8 cellular contexts compared by ENCODE assay signal in the genomic region with DNA sequence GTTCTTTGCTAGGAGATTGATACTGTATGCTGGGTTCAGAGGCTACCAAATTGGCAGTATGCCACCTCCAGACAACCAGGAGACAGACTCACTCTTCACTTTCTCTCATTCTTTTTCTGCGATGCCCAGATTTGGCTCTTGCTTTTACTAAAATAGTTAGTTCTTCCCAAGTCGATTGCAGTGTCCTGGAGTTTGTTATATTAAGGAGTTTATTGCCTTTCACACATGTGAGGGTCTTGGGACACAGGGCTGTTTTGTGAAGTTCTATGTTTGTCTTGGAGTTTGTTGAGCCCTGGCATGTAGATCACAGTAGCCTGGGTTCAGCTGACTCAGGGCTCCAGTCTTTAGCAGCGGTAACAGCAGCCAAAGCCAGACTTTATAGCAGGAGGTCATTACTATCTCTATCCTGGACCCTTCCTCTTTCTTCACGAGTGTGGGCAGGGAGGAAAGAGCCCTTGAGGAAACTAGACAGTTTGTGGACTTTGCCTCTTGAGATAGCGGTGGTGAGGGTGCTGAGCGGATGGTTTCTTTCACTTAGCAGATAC. TPM values are rescaled to one million over a fixed set of nuclear protein-coding genes. Genes with fewer than 3 reads are reported as not detected.
DNase-seq lines count a peak whose midpoint lies in the region; ATAC-seq and TF ChIP-seq lines count a peak whose summit lies in the region.

No MANE protein-coding gene starts in this region.

- H3K27ac ChIP-seq in BLaER1 treated with 17β-estradiol and CSF1 and Interleukin-3, amounts not matched to agents 10 nM and 100 nM = peak overlapping the region in 10 of 11 experiments; percentile 89 to 97 (median 93); a peak in 20 of 22 replicates
- no peak overlapping the region for H3K27ac ChIP-seq in IMR-90 (ENCODE audit: insufficient read depth, low read length)
- no peak overlapping the region for H3K27ac ChIP-seq in thymus (ENCODE audit: low read depth)

- no peak overlapping the region for H4K8ac ChIP-seq in IMR-90 (ENCODE audit: low read depth in 2 of 2, low read length in 2 of 2)

- H4K91ac ChIP-seq in IMR-90 (ENCODE audit: insufficient read depth, low read depth, low read length) = no peak overlapping the region

- H3K79me1 ChIP-seq in IMR-90 (ENCODE audit: low read depth in 1 of 2, low read length in 2 of 2) = peaks cover 33 to 63% of the 10 kb centered on the region in 2 experiments

- peaks cover 65 to 77% (median 69%) of the 10 kb centered on the region in 10 experiments for H3K4me1 ChIP-seq in BLaER1 treated with 17β-estradiol and CSF1 and Interleukin-3, amounts not matched to agents 10 nM and 100 nM
- H3K4me1 ChIP-seq in IMR-90 (ENCODE audit: control insufficient read depth, insufficient read depth, low read length) (peaks cover 11% of the 10 kb centered on the region), thymus (ENCODE audit: control insufficient read depth, insufficient read depth, low read length) (peaks cover 23% of the 10 kb centered on the region)

- H4K20me1 ChIP-seq in BLaER1 treated with 17β-estradiol and CSF1 and Interleukin-3, amounts not matched to agents 10 nM and 100 nM = peaks cover 48 to 66% (median 65%) of the 10 kb centered on the region in 11 experiments; a peak in 21 of 22 replicates
- peaks cover 62% of the 10 kb centered on the region for H4K20me1 ChIP-seq in IMR-90 (ENCODE audit: insufficient read depth, low read length)

- no peak overlapping the region for H3K18ac ChIP-seq in IMR-90 (ENCODE audit: low read depth, low read length)

- H3K4me1 Mint-ChIP-seq in activated naive CD8-positive, alpha-beta T cell treated with anti-CD3 and anti-CD28 coated beads, Interleukin-2, amount 10 ng/mL, durations not matched to agents 7 days and 5 days = peaks cover 47% of the 10 kb centered on the region

- no peak overlapping the region for H2BK20ac ChIP-seq in IMR-90 (ENCODE audit: low read depth, low read length)

- in situ Hi-C loops in IMR-90 (cut with MboI; ENCODE audit: low sequenced_read_pairs) = no loop called here

- H2AK5ac ChIP-seq in IMR-90 (ENCODE audit: low read depth, low read length) = peak overlapping the region; percentile 37; the same call in 1 of the 2 replicates

- peak overlapping the region; percentile 86 to 97 (median 94) for H3K4me2 ChIP-seq in BLaER1 treated with 17β-estradiol and CSF1 and Interleukin-3, amounts not matched to agents 10 nM and 100 nM
- peak overlapping the region; percentile 99 for H3K4me2 ChIP-seq in IMR-90 (ENCODE audit: low read depth, low read length)

- H3K9me3 ChIP-seq in BLaER1 treated with 17β-estradiol and CSF1 and Interleukin-3, amounts not matched to agents 10 nM and 100 nM (replicated peaks in 1 of 11) = no peaks in the 10 kb centered on the region
- no peaks in the 10 kb centered on the region for H3K9me3 ChIP-seq in IMR-90 (ENCODE audit: control insufficient read depth, insufficient read depth, low read length)
- no peaks in the 10 kb centered on the region for H3K9me3 ChIP-seq in thymus (ENCODE audit: control insufficient read depth)

- BruUV-seq in IMR-90 (replicated peaks; lab: Mats Ljungman, UMichigan) = no TSS peak

- H3K4me3 ChIP-seq in BLaER1 treated with 17β-estradiol and CSF1 and Interleukin-3, amounts not matched to agents 10 nM and 100 nM = peak overlapping the region; percentile 86 to 97 (median 90)
- H3K4me3 ChIP-seq in IMR-90 (ENCODE audit: insufficient read depth, low read depth, low read length) (peak overlapping the region; percentile 86), thymus (ENCODE audit: low read length) (peak overlapping the region; percentile 89)

- TF ChIP-seq RAD21 in IMR-90 (IDR thresholded peaks at IDR 0.05; ENCODE audit: low read length) = no peak

- CTCF ChIA-PET in IMR-90 (lab: Yijun Ruan, JAX) = interaction anchor here (0.6 to 1.9 kb wide), 2 partner anchors 39 kb away, joined by 3 to 6 read pairs; no protein-coding TSS in a partner anchor

- peak overlapping the region; percentile 87 to 98 (median 95) for H3K9ac ChIP-seq in BLaER1 treated with 17β-estradiol and CSF1 and Interleukin-3, amounts not matched to agents 10 nM and 100 nM
- peak overlapping the region; percentile 84 for H3K9ac ChIP-seq in IMR-90 (ENCODE audit: low read depth, low read length)

- no peaks in the 10 kb centered on the region for H3K27me3 ChIP-seq in BLaER1 treated with 17β-estradiol and CSF1 and Interleukin-3, amounts not matched to agents 10 nM and 100 nM
- no peaks in the 10 kb centered on the region for H3K27me3 ChIP-seq in IMR-90 (ENCODE audit: control insufficient read depth, insufficient read depth, low read length)
- no peaks in the 10 kb centered on the region for H3K27me3 ChIP-seq in thymus (ENCODE audit: control insufficient read depth, insufficient read depth)

- no peak for TF ChIP-seq CTCF in IMR-90 (conservative IDR thresholded peaks at IDR 0.05; ENCODE audit: low read depth, low read length)

- no peak for ATAC-seq in IMR-90 (ENCODE audit: low read depth)
- no peak for ATAC-seq in activated naive CD8-positive, alpha-beta T cell treated with anti-CD3 and anti-CD28 coated beads, Interleukin-2, amount 10 ng/mL, durations not matched to agents 7 days and 5 days (ENCODE audit: low read depth)
- peak; percentile 42 for ATAC-seq in left colon
- ATAC-seq in GM19035 (IDR thresholded peaks at IDR 0.05; ENCODE audit: unreplicated experiment) = no peak
- no peak for ATAC-seq in HG02852 (IDR thresholded peaks at IDR 0.05; ENCODE audit: unreplicated experiment)

- H3K4me3 Mint-ChIP-seq in activated naive CD8-positive, alpha-beta T cell treated with anti-CD3 and anti-CD28 coated beads, Interleukin-2, amount 10 ng/mL, durations not matched to agents 7 days and 5 days = peak overlapping the region; percentile 90

- H3K14ac ChIP-seq in IMR-90 (replicated peaks; ENCODE audit: low read depth, low read length) = peak overlapping the region; percentile 30

- H2BK5ac ChIP-seq in IMR-90 (ENCODE audit: low read depth, low read length, poor library complexity, severe bottlenecking) = no peak overlapping the region

- no peak overlapping the region for H3K4ac ChIP-seq in IMR-90 (ENCODE audit: low read depth, low read length)

- no CpG with 5 or more reads among the region's 6 CpGs for WGBS in IMR-90 (ENCODE audit: extremely low coverage in 2 of 2, insufficient read length in 1 of 2), 2 experiments
- WGBS in thymus = 22% methylated on average over 6 of the region's 6 CpGs

- H3K27ac Mint-ChIP-seq in activated naive CD8-positive, alpha-beta T cell treated with anti-CD3 and anti-CD28 coated beads, Interleukin-2, amount 10 ng/mL, durations not matched to agents 7 days and 5 days = peak overlapping the region; percentile 71

- peaks cover 8% of the 10 kb centered on the region for H3K36me3 Mint-ChIP-seq in activated naive CD8-positive, alpha-beta T cell treated with anti-CD3 and anti-CD28 coated beads, Interleukin-2, amount 10 ng/mL, durations not matched to agents 7 days and 5 days

- no peak for DNase-seq in IMR-90
- no peak for DNase-seq in activated naive CD8-positive, alpha-beta T cell treated with anti-CD3 and anti-CD28 coated beads, Interleukin-2, amount 10 ng/mL, durations not matched to agents 7 days and 5 days
- peak; percentile 47 to 58 for DNase-seq in left colon
- no peak for DNase-seq in NCI-H2081 (lab: John Stamatoyannopoulos, UW)

- no peak overlapping the region for H2BK15ac ChIP-seq in IMR-90 (ENCODE audit: low read depth, low read length)

- peak overlapping the region; percentile 70 for H3K23ac ChIP-seq in IMR-90 (ENCODE audit: low read depth, low read length)

- H3K9me1 ChIP-seq in IMR-90 (ENCODE audit: insufficient read depth, low read length) = peaks cover 23% of the 10 kb centered on the region

- H3K27me3 Mint-ChIP-seq in activated naive CD8-positive, alpha-beta T cell treated with anti-CD3 and anti-CD28 coated beads, Interleukin-2, amount 10 ng/mL, durations not matched to agents 7 days and 5 days = no peaks in the 10 kb centered on the region

- no peak overlapping the region for H2BK120ac ChIP-seq in IMR-90 (ENCODE audit: low read depth, low read length)

- POLR2A ChIA-PET in IMR-90 (lab: Charles Lee; ENCODE audit: unreplicated experiment) = interaction anchor here (0.5 kb wide), 1 partner anchor 203 kb away, joined by 8 read pairs; no protein-coding TSS in a partner anchor
- POLR2A ChIA-PET in activated naive CD8-positive, alpha-beta T cell treated with anti-CD3 and anti-CD28 coated beads, Interleukin-2, amount 10 ng/mL, durations not matched to agents 7 days and 5 days (lab: Charles Lee) = interaction anchor here (1.3 to 1.5 kb wide), 2 partner anchors 23 to 33 kb away, joined by 3 read pairs; no protein-coding TSS in a partner anchor

- no peaks in the 10 kb centered on the region for H3K9me3 Mint-ChIP-seq in activated naive CD8-positive, alpha-beta T cell treated with anti-CD3 and anti-CD28 coated beads, Interleukin-2, amount 10 ng/mL, durations not matched to agents 7 days and 5 days

- no peak overlapping the region for H3K56ac ChIP-seq in IMR-90 (ENCODE audit: extremely low read depth, insufficient read depth, low read length)

- no peak for TF ChIP-seq POLR2A in IMR-90 (IDR thresholded peaks at IDR 0.05; ENCODE audit: low read depth, low read length)

- dilution Hi-C loops in IMR-90 (cut with HindIII; ENCODE audit: low sequenced_read_pairs, unreplicated experiment) = no loop called here

- H3K36me3 ChIP-seq in BLaER1 treated with 17β-estradiol and CSF1 and Interleukin-3, amounts not matched to agents 10 nM and 100 nM = peaks cover 9 to 38% (median 14%) of the 10 kb centered on the region in 11 experiments
- H3K36me3 ChIP-seq in IMR-90 (ENCODE audit: control insufficient read depth, insufficient read depth, low read length) (no peaks in the 10 kb centered on the region), thymus (ENCODE audit: control insufficient read depth, insufficient read depth) (peaks cover 6% of the 10 kb centered on the region)

- H4K5ac ChIP-seq in IMR-90 (ENCODE audit: low read depth, low read length) = no peak overlapping the region

- H2AK9ac ChIP-seq in IMR-90 (replicated peaks; ENCODE audit: low read depth, low read length, poor library complexity) = no peak overlapping the region

- intact Hi-C loops in IMR-90 (cut with micrococcal nuclease) (loop anchor here (2.0 kb wide), 1 partner anchor 22 kb away; the partner anchor contains the start of gene UNC119B), left colon (cut with DNase I, micrococcal nuclease) (no loop called here)

- H2AFZ ChIP-seq in IMR-90 (replicated peaks; ENCODE audit: low read length, poor library complexity) = no peak overlapping the region

RNA-seq across cellular contexts. Expression of gene MLEC, which starts 1.6 kb away (rescaled TPM):
- 117 and 137 TPM in 2 replicates for total RNA-seq in IMR-90 (2012; rRNA removed)
- polyA plus RNA-seq in IMR-90 (2012; rRNA removed) = 38.6 and 44.1 TPM in 2 replicates
- 9.7 and 13.7 TPM in 2 replicates for polyA plus RNA-seq in IMR-90 (2012; cell fraction: cytosol; rRNA removed)
- polyA plus RNA-seq in IMR-90 (2012; cell fraction: nucleus; rRNA removed; ENCODE audit: low replicate concordance) = 5.0 and 22.7 TPM in 2 replicates
- total RNA-seq in activated naive CD8-positive, alpha-beta T cell treated with anti-CD3 and anti-CD28 coated beads, Interleukin-2, amount 10 ng/mL, durations not matched to agents 7 days and 5 days = 10 to 100 TPM; 64.5 to 76.1 TPM
- 100 to 1,000 TPM; 271 to 278 TPM for total RNA-seq in left colon
- polyA plus RNA-seq in thymus = 18.5 TPM

RNA-seq across cellular contexts. Expression of gene UNC119B, which starts 21.7 kb away (rescaled TPM):
- total RNA-seq in IMR-90 (2012; rRNA removed) (8.4 and 10.3 TPM in 2 replicates), left colon (10 to 100 TPM; 15.1 to 27.5 TPM)
- polyA plus RNA-seq in IMR-90 (2012; rRNA removed) (17.8 and 21.6 TPM in 2 replicates), thymus (12.0 TPM)
- 11.0 and 15.5 TPM in 2 replicates for polyA plus RNA-seq in IMR-90 (2012; cell fraction: cytosol; rRNA removed)
- polyA plus RNA-seq in IMR-90 (2012; cell fraction: nucleus; rRNA removed; ENCODE audit: low replicate concordance) = 12.2 and 19.9 TPM in 2 replicates
- total RNA-seq in activated naive CD8-positive, alpha-beta T cell treated with anti-CD3 and anti-CD28 coated beads, Interleukin-2, amount 10 ng/mL, durations not matched to agents 7 days and 5 days = 10 to 100 TPM; 19.5 to 23.7 TPM

RNA-seq across cellular contexts. Expression of gene ACADS, which starts 37.0 kb away (rescaled TPM):
- total RNA-seq in IMR-90 (2012; rRNA removed) = 2.9 and 3.1 TPM in 2 replicates
- 5.5 and 6.5 TPM in 2 replicates for polyA plus RNA-seq in IMR-90 (2012; rRNA removed)
- polyA plus RNA-seq in IMR-90 (2012; cell fraction: cytosol; rRNA removed) = 3.2 and 7.1 TPM in 2 replicates
- 16.8 and 39.0 TPM in 2 replicates for polyA plus RNA-seq in IMR-90 (2012; cell fraction: nucleus; rRNA removed; ENCODE audit: low replicate concordance)
- 10 to 100 TPM; 17.1 to 22.0 TPM for total RNA-seq in activated naive CD8-positive, alpha-beta T cell treated with anti-CD3 and anti-CD28 coated beads, Interleukin-2, amount 10 ng/mL, durations not matched to agents 7 days and 5 days
- 100 to 1,000 TPM; 183 to 209 TPM for total RNA-seq in left colon
- polyA plus RNA-seq in thymus = 29.3 TPM

RNA-seq across cellular contexts. Expression of gene CABP1, which starts 48.2 kb away (rescaled TPM):
- total RNA-seq in IMR-90 (2012; rRNA removed) (0.54 and 0.83 TPM in 2 replicates), left colon (1 to 10 TPM; 1.2 to 2.5 TPM)
- polyA plus RNA-seq in IMR-90 (2012; rRNA removed) (0.20 and 1.1 TPM in 2 replicates), thymus (1.0 TPM)
- 0.87 and 0.98 TPM in 2 replicates for polyA plus RNA-seq in IMR-90 (2012; cell fraction: cytosol; rRNA removed)
- 0.61 and 1.3 TPM in 2 replicates for polyA plus RNA-seq in IMR-90 (2012; cell fraction: nucleus; rRNA removed; ENCODE audit: low replicate concordance)
- total RNA-seq in activated naive CD8-positive, alpha-beta T cell treated with anti-CD3 and anti-CD28 coated beads, Interleukin-2, amount 10 ng/mL, durations not matched to agents 7 days and 5 days = 1 to 10 TPM; 1.4 to 1.7 TPM

Comparison
In these comparisons a context has a peak if more than half of its experiments do, and no peak if none do; other contexts are left out.
1. H3K27ac ChIP-seq: peak in BLaER1 treated with 17β-estradiol and CSF1 and Interleukin-3, amounts not matched to agents 10 nM and 100 nM (10 of 11); none in IMR-90 (single experiment) and thymus (single experiment).
2. DNase-seq: peak in left colon (2 of 2); none in IMR-90 (single experiment), activated naive CD8-positive, alpha-beta T cell treated with anti-CD3 and anti-CD28 coated beads, Interleukin-2, amount 10 ng/mL, durations not matched to agents 7 days and 5 days (single experiment) and NCI-H2081 (0 of 2).
3. RNA of gene ACADS, which starts 37.0 kb away (total RNA-seq): 183 to 209 TPM in left colon; 17.1 to 22.0 TPM in activated naive CD8-positive, alpha-beta T cell treated with anti-CD3 and anti-CD28 coated beads, Interleukin-2, amount 10 ng/mL, durations not matched to agents 7 days and 5 days and 2.9 to 3.1 TPM in IMR-90; every median in the first group is over 4 times any median in the second.
4. Peak in every context shown above with its lines, with median percentiles within 50 percentile points of each other: H3K4me3 ChIP-seq.